ENCODE assay signal across 20 cellular contexts in genomic region chr22:20639343-20639742, GRCh38.
"Had no signal": no experiment of that assay in that cellular context is flagged by ENCODE, and none has a peak within 500 bp of the region (broad histone marks: within the 10 kb centered on the region; RNA-seq: fewer than 3 reads in every experiment).

No MANE protein-coding gene starts in this region.

- H3K36me3 Mint-ChIP-seq: naive thymus-derived CD4-positive, alpha-beta T cell; neural progenitor cell; stimulated activated memory B cell treated with anti-CD40 and anti-IgM and Interleukin-4, amounts not matched to agents 10 μg/mL and 1 μg/mL and 100 μg/mL, for 72 hours; type B pancreatic cell had no signal

- H3K4me1 Mint-ChIP-seq: nephron progenitor cell; neural progenitor cell; stimulated activated memory B cell treated with anti-CD40 and anti-IgM and Interleukin-4, amounts not matched to agents 10 μg/mL and 1 μg/mL and 100 μg/mL, for 72 hours; stimulated activated naive CD8-positive, alpha-beta T cell treated with anti-CD3 and anti-CD28 coated beads, Interleukin-15, amount 100 ng/mL, for 72 hours had no signal

- ATAC-seq: mucosa of descending colon; naive thymus-derived CD4-positive, alpha-beta T cell; right lobe of liver; stimulated activated memory B cell treated with anti-CD40 and anti-IgM and Interleukin-4, amounts not matched to agents 10 μg/mL and 1 μg/mL and 100 μg/mL, for 72 hours; stimulated activated naive CD8-positive, alpha-beta T cell treated with anti-CD3 and anti-CD28 coated beads, Interleukin-15, amount 100 ng/mL, for 72 hours had no signal

- H3K4me3 Mint-ChIP-seq: naive thymus-derived CD4-positive, alpha-beta T cell; nephron progenitor cell; neural progenitor cell; stimulated activated memory B cell treated with anti-CD40 and anti-IgM and Interleukin-4, amounts not matched to agents 10 μg/mL and 1 μg/mL and 100 μg/mL, for 72 hours; stimulated activated naive CD8-positive, alpha-beta T cell treated with anti-CD3 and anti-CD28 coated beads, Interleukin-15, amount 100 ng/mL, for 72 hours; type B pancreatic cell had no signal

- DNase-seq: islet precursor cell; left ventricle myocardium inferior; mesendoderm; midbrain; mucosa of descending colon; naive thymus-derived CD4-positive, alpha-beta T cell; nephron progenitor cell; occipital lobe; right lobe of liver; stimulated activated CD4-positive, alpha-beta T cell treated with anti-CD3 and anti-CD28 coated beads, Interleukin-1b, Interleukin-23, amount 100 ng/mL, for 48 hours; stimulated activated CD4-positive, alpha-beta T cell treated with anti-CD3 and anti-CD28 coated beads, Interleukin-2, amount 100 ng/mL, for 48 hours; stimulated activated CD4-positive, alpha-beta T cell treated with anti-CD3 and anti-CD28 coated beads, Interleukin-4, amount 100 ng/mL, for 4 hours; stimulated activated CD8-positive, alpha-beta memory T cell treated with anti-CD3 and anti-CD28 coated beads, Interleukin-4, amount 100 ng/mL, for 48 hours; stimulated activated naive CD4-positive, alpha-beta T cell treated with Interleukin-2 at 50 U/mL for 16 hours; stimulated activated naive CD8-positive, alpha-beta T cell treated with anti-CD3 and anti-CD28 coated beads, Interleukin-15, amount 100 ng/mL, for 72 hours; substantia nigra had no signal

- H3K9me3 Mint-ChIP-seq: neural progenitor cell; stimulated activated naive CD8-positive, alpha-beta T cell treated with anti-CD3 and anti-CD28 coated beads, Interleukin-15, amount 100 ng/mL, for 72 hours; type B pancreatic cell had no signal

- H3K27ac Mint-ChIP-seq: naive thymus-derived CD4-positive, alpha-beta T cell; nephron progenitor cell; neural progenitor cell; progenitor cell of endocrine pancreas; stimulated activated memory B cell treated with anti-CD40 and anti-IgM and Interleukin-4, amounts not matched to agents 10 μg/mL and 1 μg/mL and 100 μg/mL, for 72 hours; type B pancreatic cell had no signal
